ENCODE assay signal across 21 cellular contexts in the genomic region with DNA sequence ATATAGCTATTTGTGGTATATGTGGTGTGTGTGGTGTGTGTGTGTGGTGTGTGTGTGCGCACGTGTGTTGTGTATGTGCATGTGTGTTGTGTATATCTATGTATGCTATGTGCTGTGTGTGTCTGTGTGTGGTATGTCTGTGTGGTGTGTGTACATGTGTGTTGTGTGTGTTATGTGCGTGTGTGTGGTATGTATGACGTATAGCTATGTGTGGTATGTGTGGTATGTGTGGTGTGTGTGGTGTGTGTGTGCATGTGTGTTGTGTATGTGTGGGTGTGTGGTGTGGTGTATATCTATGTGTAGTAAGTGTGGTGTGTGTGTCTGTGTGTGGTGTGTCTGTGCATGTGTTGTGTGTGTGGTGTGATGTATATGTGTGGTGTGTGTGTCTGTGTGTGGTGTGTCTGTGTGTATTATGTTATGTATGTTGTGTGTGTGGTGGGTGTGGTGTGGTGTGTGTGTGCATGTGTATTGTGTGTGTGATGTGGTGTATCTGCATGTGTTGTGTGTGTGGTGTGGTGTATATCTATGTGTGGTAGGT. TPM values are rescaled to one million over a fixed set of nuclear protein-coding genes. Genes with fewer than 3 reads are reported as not detected.
"Had no signal": no experiment of that assay in that cellular context is flagged by ENCODE, and none has a peak within 500 bp of the region (broad histone marks: within the 10 kb centered on the region; RNA-seq: fewer than 3 reads in every experiment).

No MANE protein-coding gene starts in this region.

- H3K9ac ChIP-seq: neural progenitor cell had no signal

- H3K9me3 ChIP-seq: esophagus squamous epithelium, left lung, sigmoid colon, transverse colon had no signal

- H3K27me3 ChIP-seq: left lung, neural progenitor cell, sigmoid colon, transverse colon had no signal

- DNase-seq: activated B cell treated with CpG ODN at 0.5 μM for 24 hours; activated CD4-positive, alpha-beta memory T cell treated with anti-CD3 and anti-CD28 coated beads for 36 hours; activated CD4-positive, alpha-beta T cell treated with anti-CD3 and anti-CD28 coated beads for 4 hours; activated naive CD8-positive, alpha-beta T cell treated with anti-CD3 and anti-CD28 coated beads for 36 hours; amniotic stem cell; caudate nucleus; effector memory CD8-positive, alpha-beta T cell; esophagus squamous epithelium; hypothalamus; islet precursor cell; left lung; naive thymus-derived CD4-positive, alpha-beta T cell; sigmoid colon; stimulated activated CD4-positive, alpha-beta T cell treated with anti-CD3 and anti-CD28 coated beads, Interleukin-12 subunit alpha, Interleukin-12 subunit beta, amount 100 ng/mL, for 4 hours; T-cell; transverse colon had no signal

- H3K27ac ChIP-seq: esophagus squamous epithelium, left lung, neural progenitor cell, sigmoid colon, transverse colon had no signal

- H3K36me3 ChIP-seq: esophagus squamous epithelium, left lung, neural progenitor cell, sigmoid colon, transverse colon had no signal

- ATAC-seq: effector memory CD8-positive, alpha-beta T cell; naive thymus-derived CD4-positive, alpha-beta T cell; T-cell had no signal

- H3K4me3 ChIP-seq: esophagus squamous epithelium, left lung, neural progenitor cell, sigmoid colon, transverse colon had no signal

- H2AFZ ChIP-seq: neural progenitor cell had no signal

- H3K4me2 ChIP-seq: neural progenitor cell had no signal

- H3K4me1 ChIP-seq: transverse colon had no signal

RNA-seq across cellular contexts. Expression of gene EDN2, which starts 59.8 kb away (rescaled TPM):
- total RNA-seq: activated B cell treated with CpG ODN at 0.5 μM for 24 hours; activated CD4-positive, alpha-beta memory T cell treated with anti-CD3 and anti-CD28 coated beads for 36 hours; activated naive CD8-positive, alpha-beta T cell treated with anti-CD3 and anti-CD28 coated beads for 36 hours; dermis microvascular lymphatic vessel endothelial cell; fibroblast of villous mesenchyme; mononuclear cell; naive thymus-derived CD4-positive, alpha-beta T cell; osteocyte; T-cell had no signal
- polyA plus RNA-seq: naive thymus-derived CD4-positive, alpha-beta T cell had no signal
